ENCODE assay signal across 29 cellular contexts in genomic region chr17:76198702-76199101, GRCh38. TPM values are rescaled to one million over a fixed set of nuclear protein-coding genes. Genes with fewer than 3 reads are reported as not detected.
DNase-seq lines count a peak whose midpoint lies in the region; ATAC-seq lines count a peak whose summit lies in the region.
"Had no signal": no experiment of that assay in that cellular context is flagged by ENCODE, and none has a peak within 500 bp of the region (broad histone marks: within the 10 kb centered on the region; RNA-seq: fewer than 3 reads in every experiment).

No MANE protein-coding gene starts in this region.

- peak overlapping the region; percentile 95 for H3K27ac Mint-ChIP-seq in activated CD4-positive, alpha-beta T cell treated with anti-CD3 and anti-CD28 coated beads, Interleukin-2, amount 10 ng/mL, durations not matched to agents 7 days and 5 days
- H3K27ac Mint-ChIP-seq in CD4-positive, alpha-beta memory T cell: peak overlapping the region; percentile 94 to 99 (median 98)
- H3K27ac Mint-ChIP-seq in activated T-helper 1 cell treated with anti-CD3 and anti-CD28 coated beads, Interleukin-12 subunit alpha, Interleukin-12 subunit beta, Interleukin-2, Interleukin-4 antibody, amounts not matched to agents 30 ng/mL and 10 ng/mL and 1 ng/mL, durations not matched to agents 14 hours and 24 hours and 36 hours: peak overlapping the region; percentile 59

- no peak overlapping the region for H3K4me3 ChIP-seq in CD4-positive, alpha-beta memory T cell (ENCODE audit: low read length in 2 of 2)
- H3K4me3 ChIP-seq: BLaER1 treated with 17β-estradiol and CSF1 and Interleukin-3, amounts not matched to agents 10 nM and 100 nM; hepatocyte; spleen; thoracic aorta had no signal

- POLR2A ChIA-PET in activated CD4-positive, alpha-beta T cell treated with anti-CD3 and anti-CD28 coated beads, Interleukin-2, amount 10 ng/mL, durations not matched to agents 7 days and 5 days (lab: Charles Lee): no interaction called here
- POLR2A ChIA-PET in CD4-positive, alpha-beta memory T cell (lab: Charles Lee; ENCODE audit: partially characterized antibody): interaction anchor here (0.6 to 5.1 kb wide), 16 partner anchors 10 to 155 kb away, joined by 3 to 42 read pairs (median 11); partner anchors contain the start of genes PRPSAP1, RNF157 and UBALD2

- DNase-seq in activated CD4-positive, alpha-beta T cell treated with anti-CD3 and anti-CD28 coated beads, Interleukin-2, amount 10 ng/mL, durations not matched to agents 7 days and 5 days: no peak
- no peak for DNase-seq in activated CD4-positive, alpha-beta T cell treated with anti-CD3 and anti-CD28 coated beads, Interleukin-2, amount 50 U/mL, for 48 hours
- DNase-seq in CD4-positive, alpha-beta memory T cell: no peak
- DNase-seq in activated T-helper 1 cell treated with anti-CD3 and anti-CD28 coated beads, Interleukin-12 subunit alpha, Interleukin-12 subunit beta, Interleukin-2, Interleukin-4 antibody, amounts not matched to agents 30 ng/mL and 10 ng/mL and 1 ng/mL, durations not matched to agents 14 hours and 24 hours and 36 hours (ENCODE audit: low spot score): no peak
- DNase-seq in islet precursor cell (peak; percentile 46), SKM-1 (lab: John Stamatoyannopoulos, UW; ENCODE audit: unreplicated experiment) (no peak), GM19240 (ENCODE audit: insufficient read length, low spot score) (no peak)
- DNase-seq: activated T-cell treated with anti-CD3 and anti-CD28 coated beads, Interleukin-2, amount 50 U/mL, for 4 hours; amygdala; NCI-H1417; NCI-H2107; NCI-H510A; NK-92 treated with Interleukin-12 subunit alpha and Interleukin-12 subunit beta, amount 100 ng/mL, for 24 hours; nucleus accumbens; retina; spleen; T1000 had no signal

- no peaks in the 10 kb centered on the region for H3K9me3 ChIP-seq in CD4-positive, alpha-beta memory T cell (ENCODE audit: control insufficient read depth in 1 of 2, low read length in 2 of 2)
- H3K9me3 ChIP-seq: BLaER1 treated with 17β-estradiol and CSF1 and Interleukin-3, amounts not matched to agents 10 nM and 100 nM; spleen; thoracic aorta had no signal

- no peak overlapping the region for H3K4me3 Mint-ChIP-seq in activated CD4-positive, alpha-beta T cell treated with anti-CD3 and anti-CD28 coated beads, Interleukin-2, amount 10 ng/mL, durations not matched to agents 7 days and 5 days
- peak overlapping the region in 6 of 8 donors; percentile 14 to 78 (median 60) for H3K4me3 Mint-ChIP-seq in CD4-positive, alpha-beta memory T cell
- no peak overlapping the region for H3K4me3 Mint-ChIP-seq in activated T-helper 1 cell treated with anti-CD3 and anti-CD28 coated beads, Interleukin-12 subunit alpha, Interleukin-12 subunit beta, Interleukin-2, Interleukin-4 antibody, amounts not matched to agents 30 ng/mL and 10 ng/mL and 1 ng/mL, durations not matched to agents 14 hours and 24 hours and 36 hours
- H3K4me3 Mint-ChIP-seq: activated T-cell treated with anti-CD3 and anti-CD28 coated beads, Interleukin-2, amount 50 U/mL, for 4 hours had no signal

- CTCF ChIA-PET in activated CD4-positive, alpha-beta T cell treated with anti-CD3 and anti-CD28 coated beads, Interleukin-2, amount 10 ng/mL, durations not matched to agents 7 days and 5 days (lab: Charles Lee): interaction anchor here (0.5 to 2.2 kb wide), 6 partner anchors 11 to 1095 kb away, joined by 3 to 11 read pairs (median 4); no protein-coding TSS in a partner anchor
- CTCF ChIA-PET in CD4-positive, alpha-beta memory T cell (lab: Charles Lee; ENCODE audit: partially characterized antibody): interaction anchor here (0.8 to 2.7 kb wide), 6 partner anchors 9 to 81 kb away, joined by 3 to 13 read pairs (median 4); no protein-coding TSS in a partner anchor

- H3K4me1 ChIP-seq in CD4-positive, alpha-beta memory T cell (ENCODE audit: insufficient read depth, low read length): peaks cover 84% of the 10 kb centered on the region

- H3K27me3 ChIP-seq in CD4-positive, alpha-beta memory T cell (ENCODE audit: insufficient read depth, low read length): no peaks in the 10 kb centered on the region
- H3K27me3 ChIP-seq: BLaER1 treated with 17β-estradiol and CSF1 and Interleukin-3, amounts not matched to agents 10 nM and 100 nM; hepatocyte; spleen had no signal

- H3K4me1 Mint-ChIP-seq in activated CD4-positive, alpha-beta T cell treated with anti-CD3 and anti-CD28 coated beads, Interleukin-2, amount 10 ng/mL, durations not matched to agents 7 days and 5 days: peaks cover 80% of the 10 kb centered on the region
- peaks cover 59 to 84% (median 72%) of the 10 kb centered on the region in 4 donors for H3K4me1 Mint-ChIP-seq in CD4-positive, alpha-beta memory T cell
- H3K4me1 Mint-ChIP-seq in activated T-helper 1 cell treated with anti-CD3 and anti-CD28 coated beads, Interleukin-12 subunit alpha, Interleukin-12 subunit beta, Interleukin-2, Interleukin-4 antibody, amounts not matched to agents 30 ng/mL and 10 ng/mL and 1 ng/mL, durations not matched to agents 14 hours and 24 hours and 36 hours (ENCODE audit: low read depth): peaks cover 84% of the 10 kb centered on the region

- no peak for ATAC-seq in HG03571 (IDR thresholded peaks at IDR 0.05; ENCODE audit: unreplicated experiment)
- ATAC-seq: HepG2 had no signal

- H3K27ac ChIP-seq in CD4-positive, alpha-beta memory T cell (ENCODE audit: low read depth, low read length): peak overlapping the region; percentile 60
- H3K27ac ChIP-seq: BLaER1 treated with 17β-estradiol and CSF1 and Interleukin-3, amounts not matched to agents 10 nM and 100 nM; epithelial cell of prostate; hepatocyte; thoracic aorta had no signal

- H3K9me3 Mint-ChIP-seq in activated CD4-positive, alpha-beta T cell treated with anti-CD3 and anti-CD28 coated beads, Interleukin-2, amount 10 ng/mL, durations not matched to agents 7 days and 5 days: no peaks in the 10 kb centered on the region
- peaks cover 0 to 1% (median 0%) of the 10 kb centered on the region in 8 donors for H3K9me3 Mint-ChIP-seq in CD4-positive, alpha-beta memory T cell
- no peaks in the 10 kb centered on the region for H3K9me3 Mint-ChIP-seq in activated T-helper 1 cell treated with anti-CD3 and anti-CD28 coated beads, Interleukin-12 subunit alpha, Interleukin-12 subunit beta, Interleukin-2, Interleukin-4 antibody, amounts not matched to agents 30 ng/mL and 10 ng/mL and 1 ng/mL, durations not matched to agents 14 hours and 24 hours and 36 hours
- H3K9me3 Mint-ChIP-seq: activated T-cell treated with anti-CD3 and anti-CD28 coated beads, Interleukin-2, amount 50 U/mL, for 4 hours had no signal

- no peaks in the 10 kb centered on the region for H3K27me3 Mint-ChIP-seq in activated CD4-positive, alpha-beta T cell treated with anti-CD3 and anti-CD28 coated beads, Interleukin-2, amount 10 ng/mL, durations not matched to agents 7 days and 5 days
- H3K27me3 Mint-ChIP-seq in CD4-positive, alpha-beta memory T cell: no peaks in the 10 kb centered on the region
- H3K27me3 Mint-ChIP-seq in activated T-helper 1 cell treated with anti-CD3 and anti-CD28 coated beads, Interleukin-12 subunit alpha, Interleukin-12 subunit beta, Interleukin-2, Interleukin-4 antibody, amounts not matched to agents 30 ng/mL and 10 ng/mL and 1 ng/mL, durations not matched to agents 14 hours and 24 hours and 36 hours (ENCODE audit: insufficient read depth): no peaks in the 10 kb centered on the region

- no peaks in the 10 kb centered on the region for H3K36me3 ChIP-seq in CD4-positive, alpha-beta memory T cell (ENCODE audit: insufficient read depth, low read length)
- H3K36me3 ChIP-seq: BLaER1 treated with 17β-estradiol and CSF1 and Interleukin-3, amounts not matched to agents 10 nM and 100 nM; spleen; thoracic aorta had no signal

- intact Hi-C loops in CD4-positive, alpha-beta memory T cell (cut with micrococcal nuclease): loop anchor here (2.0 to 5.0 kb wide), 2 partner anchors 16 to 39 kb away; no protein-coding TSS in a partner anchor
- intact Hi-C loops in activated T-helper 1 cell treated with anti-CD3 and anti-CD28 coated beads, Interleukin-12 subunit alpha, Interleukin-12 subunit beta, Interleukin-2, Interleukin-4 antibody, amounts not matched to agents 30 ng/mL and 10 ng/mL and 1 ng/mL, durations not matched to agents 14 hours and 24 hours and 36 hours (cut with micrococcal nuclease): loop anchor here (10.0 kb wide), 1 partner anchor 414 kb away; the partner anchor contains the start of gene UNK

- peaks cover 83% of the 10 kb centered on the region for H3K36me3 Mint-ChIP-seq in activated CD4-positive, alpha-beta T cell treated with anti-CD3 and anti-CD28 coated beads, Interleukin-2, amount 10 ng/mL, durations not matched to agents 7 days and 5 days (ENCODE audit: low read depth)
- peaks cover 23 to 46% of the 10 kb centered on the region in 2 donors for H3K36me3 Mint-ChIP-seq in CD4-positive, alpha-beta memory T cell
- H3K36me3 Mint-ChIP-seq in activated T-helper 1 cell treated with anti-CD3 and anti-CD28 coated beads, Interleukin-12 subunit alpha, Interleukin-12 subunit beta, Interleukin-2, Interleukin-4 antibody, amounts not matched to agents 30 ng/mL and 10 ng/mL and 1 ng/mL, durations not matched to agents 14 hours and 24 hours and 36 hours (ENCODE audit: low read depth): peaks cover 63% of the 10 kb centered on the region

RNA-seq across cellular contexts. Expression of gene RNF157, which starts 41.6 kb away (rescaled TPM):
- total RNA-seq in activated CD4-positive, alpha-beta T cell treated with anti-CD3 and anti-CD28 coated beads, Interleukin-2, amount 10 ng/mL, durations not matched to agents 7 days and 5 days: 100 to 1,000 TPM; 121 to 129 TPM
- 10 to 100 TPM; 19.5 to 22.5 TPM for total RNA-seq in CD4-positive, alpha-beta memory T cell
- polyA plus RNA-seq in CD4-positive, alpha-beta memory T cell: 10 to 100 TPM in 1 of 2 donors, 1 to 10 TPM in 1; 4.0 to 20.5 TPM
- 50.4 and 51.7 TPM in 2 replicates for total RNA-seq in activated T-helper 1 cell treated with anti-CD3 and anti-CD28 coated beads, Interleukin-12 subunit alpha, Interleukin-12 subunit beta, Interleukin-2, Interleukin-4 antibody, amounts not matched to agents 30 ng/mL and 10 ng/mL and 1 ng/mL, durations not matched to agents 14 hours and 24 hours and 36 hours

RNA-seq across cellular contexts. Expression of gene FOXJ1, which starts 57.7 kb away (rescaled TPM):
- under 1 TPM; 0.20 to 0.48 TPM for total RNA-seq in activated CD4-positive, alpha-beta T cell treated with anti-CD3 and anti-CD28 coated beads, Interleukin-2, amount 10 ng/mL, durations not matched to agents 7 days and 5 days
- total RNA-seq in CD4-positive, alpha-beta memory T cell: under 1 TPM; 0.19 to 0.20 TPM
- not detected for polyA plus RNA-seq in CD4-positive, alpha-beta memory T cell
- total RNA-seq in activated T-helper 1 cell treated with anti-CD3 and anti-CD28 coated beads, Interleukin-12 subunit alpha, Interleukin-12 subunit beta, Interleukin-2, Interleukin-4 antibody, amounts not matched to agents 30 ng/mL and 10 ng/mL and 1 ng/mL, durations not matched to agents 14 hours and 24 hours and 36 hours: 0.10 TPM in 1 of 2 replicates, not detected in the other
- total RNA-seq: cardiac septum, dermis microvascular lymphatic vessel endothelial cell, fibroblast of villous mesenchyme, mucosa of gallbladder, SK-MEL-5, thoracic aorta had no signal
- polyA plus RNA-seq: liver had no signal

Comparison
In these comparisons a context has a peak if more than half of its experiments do, and no peak if none do; other contexts are left out.
1. H3K4me3 Mint-ChIP-seq: peak in CD4-positive, alpha-beta memory T cell (6 of 8); none in activated CD4-positive, alpha-beta T cell treated with anti-CD3 and anti-CD28 coated beads, Interleukin-2, amount 10 ng/mL, durations not matched to agents 7 days and 5 days (single experiment) and activated T-helper 1 cell treated with anti-CD3 and anti-CD28 coated beads, Interleukin-12 subunit alpha, Interleukin-12 subunit beta, Interleukin-2, Interleukin-4 antibody, amounts not matched to agents 30 ng/mL and 10 ng/mL and 1 ng/mL, durations not matched to agents 14 hours and 24 hours and 36 hours (single experiment).
2. Peak in every context shown above with its lines, with median percentiles within 50 percentile points of each other: H3K27ac Mint-ChIP-seq.